ENCODE assay signal across 23 cellular contexts in the genomic region with DNA sequence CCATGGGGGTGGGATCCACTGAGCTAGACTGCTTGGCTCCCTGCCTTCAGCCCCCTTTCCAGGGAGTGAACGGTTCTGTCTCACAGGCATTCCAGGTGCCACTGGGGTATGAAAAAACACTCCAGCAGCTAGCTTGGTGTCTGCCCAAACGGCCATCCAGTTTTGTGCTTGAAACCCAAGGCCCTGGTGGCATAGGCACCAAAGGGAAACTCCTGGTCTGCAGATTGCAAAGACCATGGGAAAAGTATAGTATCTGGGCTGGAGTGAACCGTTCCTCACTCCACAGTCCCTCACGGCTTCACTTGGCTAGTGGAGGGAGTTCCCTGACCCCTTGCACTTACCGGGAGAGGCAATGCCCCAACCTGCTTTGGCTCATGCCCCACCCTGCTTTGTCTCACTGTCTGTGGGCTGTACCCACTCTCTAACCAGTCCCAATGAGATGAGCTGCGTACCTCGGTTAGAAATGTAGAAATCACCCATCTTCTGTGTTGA.
DNase-seq lines count a peak whose midpoint lies in the region; ATAC-seq, FAIRE-seq and TF ChIP-seq lines count a peak whose summit lies in the region.
"Had no signal": no experiment of that assay in that cellular context is flagged by ENCODE, and none has a peak within 500 bp of the region (broad histone marks: within the 10 kb centered on the region; RNA-seq: fewer than 3 reads in every experiment).

No MANE protein-coding gene starts in this region.

- POLR2A ChIA-PET in Caco-2 (lab: Charles Lee), result no interaction called here

- no peak for TF ChIP-seq CTCF in Caco-2 (IDR thresholded peaks at IDR 0.05; ENCODE audit: insufficient read depth in 1 of 2, low read depth in 1 of 2, low read length in 1 of 2, severe bottlenecking in 1 of 2, unreplicated experiment in 1 of 2)
- no peak for TF ChIP-seq CTCF in thyroid gland (IDR thresholded peaks at IDR 0.05)
- no peak for TF ChIP-seq CTCF in transverse colon (IDR thresholded peaks at IDR 0.05)

- peak overlapping the region; percentile 79 for H2AK5ac ChIP-seq in mesenchymal stem cell (ENCODE audit: low read length, severe bottlenecking)

- no peak for TF ChIP-seq EP300 in transverse colon (IDR thresholded peaks at IDR 0.05; ENCODE audit: low read depth)

- peaks cover 41% of the 10 kb centered on the region for H3K4me1 Mint-ChIP-seq in Caco-2 (ENCODE audit: low read depth, unreplicated experiment)
- H3K4me1 Mint-ChIP-seq: B cell had no signal

- peak overlapping the region in 1 of 2 experiments; percentile 26 for H3K14ac ChIP-seq in mesenchymal stem cell (ENCODE audit: low read length in 2 of 2)

- H3K23ac ChIP-seq in mesenchymal stem cell (ENCODE audit: low read length in 2 of 2), result no peak overlapping the region

- BruUV-seq in Caco-2 (replicated peaks; lab: Mats Ljungman, UMichigan), result no TSS peak

- H3K27me3 ChIP-seq in Caco-2 (replicated peaks; ENCODE audit: control insufficient read depth, insufficient read depth, low read length), result no peaks in the 10 kb centered on the region
- no peaks in the 10 kb centered on the region for H3K27me3 ChIP-seq in mesenchymal stem cell (ENCODE audit: control insufficient read depth in 1 of 2, insufficient read depth in 1 of 2, low read length in 2 of 2)
- H3K27me3 ChIP-seq in thyroid gland, result no peaks in the 10 kb centered on the region
- H3K27me3 ChIP-seq in transverse colon, result no peaks in the 10 kb centered on the region

- no peak overlapping the region for H3K18ac ChIP-seq in mesenchymal stem cell (ENCODE audit: low read depth in 1 of 2, low read length in 2 of 2)

- no peak for FAIRE-seq in RCC 7860 (lab: Jason Lieb, UNC)
- FAIRE-seq: A204.1, GM12891, H54 had no signal

- H3K4me1 ChIP-seq in Caco-2 (peaks cover 45% of the 10 kb centered on the region), mesenchymal stem cell (ENCODE audit: control insufficient read depth, insufficient read depth, low read depth, low read length) (peaks cover 11% of the 10 kb centered on the region), thyroid gland (peaks cover 37 to 44% of the 10 kb centered on the region in 2 donors), transverse colon (peaks cover 0 to 21% (median 8%) of the 10 kb centered on the region in 4 donors)

- H4K91ac ChIP-seq in mesenchymal stem cell (ENCODE audit: low read length), result no peak overlapping the region

- no peaks in the 10 kb centered on the region for H3K27me3 Mint-ChIP-seq in Caco-2 (ENCODE audit: insufficient read depth, unreplicated experiment)
- H3K27me3 Mint-ChIP-seq: B cell had no signal

- H4K8ac ChIP-seq in mesenchymal stem cell (ENCODE audit: low read length), result no peak overlapping the region

- 81% methylated on average over 7 of the region's 7 CpGs for WGBS in mesenchymal stem cell
- WGBS in thyroid gland, 2 donors, result 79 to 81% methylated on average over 6 to 7 of the region's 7 CpGs
- WGBS in transverse colon (ENCODE audit: low coverage in 1 of 2), 2 donors, result 83 to 93% methylated on average over 3 to 7 of the region's 7 CpGs

- no peak overlapping the region for H2BK120ac ChIP-seq in mesenchymal stem cell (ENCODE audit: low read depth, low read length)

- H3K36me3 ChIP-seq in Caco-2 (ENCODE audit: control insufficient read depth, insufficient read depth, low read length) (no peaks in the 10 kb centered on the region), mesenchymal stem cell (ENCODE audit: control insufficient read depth in 1 of 2, insufficient read depth in 2 of 2, low read depth in 1 of 2, low read length in 2 of 2) (no peaks in the 10 kb centered on the region), thyroid gland (no peaks in the 10 kb centered on the region), transverse colon (no peaks in the 10 kb centered on the region)

- H3K79me1 ChIP-seq in mesenchymal stem cell (replicated peaks; ENCODE audit: low read length, poor library complexity, severe bottlenecking), result peaks cover 2% of the 10 kb centered on the region

- in situ Hi-C loops in transverse colon (cut with MboI; ENCODE audit: low pct_ligation_motif_present in 1 of 4, low pct_unique_long_range_greater_than_20kb in 1 of 4, low sequenced_read_pairs in 3 of 4), result no loop called here

- H2AFZ ChIP-seq in mesenchymal stem cell (ENCODE audit: low read depth, low read length), result no peak overlapping the region

- no peak overlapping the region for H2BK15ac ChIP-seq in mesenchymal stem cell (ENCODE audit: low read depth, poor library complexity, severe bottlenecking)

- H3K36me3 Mint-ChIP-seq in Caco-2 (ENCODE audit: insufficient read depth, unreplicated experiment), result no peaks in the 10 kb centered on the region
- H3K36me3 Mint-ChIP-seq: CD8-positive, alpha-beta T cell; IgD-negative memory B cell had no signal

- ATAC-seq in GM18502 (IDR thresholded peaks at IDR 0.05; ENCODE audit: poor library complexity, unreplicated experiment) (no peak), GM19455 (IDR thresholded peaks at IDR 0.05; ENCODE audit: unreplicated experiment) (no peak)
- ATAC-seq: CD8-positive, alpha-beta T cell had no signal

- no peak overlapping the region for H3K4me3 Mint-ChIP-seq in Caco-2 (ENCODE audit: unreplicated experiment)
- H3K4me3 Mint-ChIP-seq: B cell; CD8-positive, alpha-beta T cell; IgD-negative memory B cell had no signal

- no peaks in the 10 kb centered on the region for H3K9me3 ChIP-seq in Caco-2
- no peaks in the 10 kb centered on the region for H3K9me3 ChIP-seq in mesenchymal stem cell (ENCODE audit: control insufficient read depth, low read length)
- no peaks in the 10 kb centered on the region for H3K9me3 ChIP-seq in thyroid gland
- H3K9me3 ChIP-seq in transverse colon, result peaks cover 0 to 3% of the 10 kb centered on the region in 2 donors

- DNase-seq in Caco-2 (no peak), RCC 7860 (ENCODE audit: low spot score) (peak; percentile 32), mesenchymal stem cell (no peak), thyroid gland (peak; percentile 11 to 16), transverse colon (no peak)
- DNase-seq: CD8-positive, alpha-beta T cell; GF-D8; MM.1S; NCI-H1417; NCI-H1694; NCI-H2081; NCI-H526 treated with DMSO at 0.1 percent for 48 hours; SHP77 had no signal

- H3K27ac ChIP-seq in mesenchymal stem cell (ENCODE audit: low read length, poor library complexity, severe bottlenecking) (peak overlapping the region; percentile 45), thyroid gland (peak overlapping the region in 2 of 3 donors; percentile 41 to 68), transverse colon (no peak overlapping the region)
- H3K27ac ChIP-seq: C4-2B, KMS-11, RWPE1 had no signal

- no peak overlapping the region for H3K4me3 ChIP-seq in Caco-2 (ENCODE audit: low read depth, low read length)
- no peak overlapping the region for H3K4me3 ChIP-seq in mesenchymal stem cell (ENCODE audit: insufficient read depth in 1 of 2, low read depth in 1 of 2, low read length in 2 of 2)
- H3K4me3 ChIP-seq in thyroid gland (replicated peaks in 1 of 3), result no peak overlapping the region
- no peak overlapping the region for H3K4me3 ChIP-seq in transverse colon

- no peak overlapping the region for H3K4me2 ChIP-seq in mesenchymal stem cell (ENCODE audit: low read length, poor library complexity, severe bottlenecking)
- H3K4me2 ChIP-seq: KMS-11 had no signal

- peak overlapping the region; percentile 20 for H2BK5ac ChIP-seq in mesenchymal stem cell (ENCODE audit: low read depth, low read length, poor library complexity, severe bottlenecking)

- H2BK12ac ChIP-seq in mesenchymal stem cell (ENCODE audit: low read length in 2 of 2), result no peak overlapping the region

- no peak overlapping the region for H3K4ac ChIP-seq in mesenchymal stem cell (ENCODE audit: low read depth in 1 of 2, low read length in 2 of 2)

- CTCF ChIA-PET in Caco-2 (lab: Charles Lee), result interaction anchor here (0.7 kb wide), 1 partner anchor 519 kb away, joined by 3 read pairs; no protein-coding TSS in a partner anchor

- H3K27ac Mint-ChIP-seq in Caco-2 (ENCODE audit: unreplicated experiment), result peak overlapping the region; percentile 50
- H3K27ac Mint-ChIP-seq: B cell; CD8-positive, alpha-beta T cell; IgD-negative memory B cell had no signal

- intact Hi-C loops in Caco-2 (cut with micrococcal nuclease; ENCODE audit: unreplicated experiment) (loop anchor here (5.0 kb wide), 1 partner anchor 313 kb away; a partner anchor contains a TSS), thyroid gland (cut with DNase I) (no loop called here), transverse colon (cut with DNase I; ENCODE audit: low total_unique reads) (no loop called here)

- TF ChIP-seq POLR2A in thyroid gland (IDR thresholded peaks at IDR 0.05) (no peak), transverse colon (IDR thresholded peaks at IDR 0.05) (no peak)

- peaks cover 23% of the 10 kb centered on the region for H3K9me3 Mint-ChIP-seq in Caco-2 (ENCODE audit: unreplicated experiment)

- no peak overlapping the region for H3K9ac ChIP-seq in mesenchymal stem cell (ENCODE audit: low read length)
- H3K9ac ChIP-seq: KMS-11 had no signal

Comparison
In these comparisons a context has a peak if more than half of its experiments do, and no peak if none do; other contexts are left out.
1. DNase-seq: peak in RCC 7860 (single experiment) and thyroid gland (2 of 2); none in Caco-2 (0 of 2), mesenchymal stem cell (single experiment) and transverse colon (single experiment).
2. H3K27ac ChIP-seq: peak in mesenchymal stem cell (single experiment) and thyroid gland (2 of 3); none in transverse colon (0 of 4).